7 cellular contexts compared by ENCODE assay signal in genomic region chr1:155893389-155894142, GRCh38. TPM values are rescaled to one million over a fixed set of nuclear protein-coding genes. Genes with fewer than 3 reads are reported as not detected.
DNase-seq lines count a peak whose midpoint lies in the region; ATAC-seq, FAIRE-seq and TF ChIP-seq lines count a peak whose summit lies in the region.
"Had no signal": no experiment of that assay in that cellular context is flagged by ENCODE, and none has a peak within 500 bp of the region (broad histone marks: within the 10 kb centered on the region; RNA-seq: fewer than 3 reads in every experiment).

No MANE protein-coding gene starts in this region.

- intact Hi-C loops in activated CD4-positive, alpha-beta T cell treated with anti-CD3 and anti-CD28 coated beads for 36 hours (cut with DNase I, micrococcal nuclease) = no loop called here
- intact Hi-C loops in endothelial cell of umbilical vein (cut with micrococcal nuclease) (loop anchor here (1.0 kb wide), 1 partner anchor 33 kb away; no protein-coding TSS in a partner anchor), spleen (cut with DNase I; ENCODE audit: low total_unique reads) (no loop called here)

- H3K36me3 ChIP-seq in endothelial cell of umbilical vein (ENCODE audit: control insufficient read depth in 2 of 2, extremely low read depth in 1 of 2, insufficient read depth in 2 of 2, low read length in 2 of 2) (peaks cover 0 to 6% of the 10 kb centered on the region in 2 experiments), spleen (peaks cover 0 to 35% (median 22%) of the 10 kb centered on the region in 6 donors)

- no peaks in the 10 kb centered on the region for H3K9me3 Mint-ChIP-seq in activated CD4-positive, alpha-beta T cell treated with anti-CD3 and anti-CD28 coated beads for 36 hours (ENCODE audit: low read depth)

- H3K9me3 ChIP-seq in endothelial cell of umbilical vein (replicated peaks; ENCODE audit: control insufficient read depth, insufficient read depth, low read length) = no peaks in the 10 kb centered on the region
- no peaks in the 10 kb centered on the region for H3K9me3 ChIP-seq in spleen
- H3K9me3 ChIP-seq: BLaER1 had no signal

- H3K4me1 Mint-ChIP-seq in activated CD4-positive, alpha-beta T cell treated with anti-CD3 and anti-CD28 coated beads for 36 hours = peaks cover 18% of the 10 kb centered on the region

- H3K27ac ChIP-seq in endothelial cell of umbilical vein (ENCODE audit: insufficient read depth, low read depth, low read length) (peak overlapping the region; percentile 100), spleen (peak overlapping the region in 7 of 8 donors; percentile 67 to 79 (median 72))
- H3K27ac ChIP-seq: BLaER1 had no signal

- DNase-seq in activated CD4-positive, alpha-beta T cell treated with anti-CD3 and anti-CD28 coated beads for 36 hours = peak; percentile 40
- DNase-seq in activated CD4-positive, alpha-beta T cell treated with anti-CD3 and anti-CD28 coated beads, Interleukin-2, amount 50 U/mL, for 48 hours = no peak
- DNase-seq in endothelial cell of umbilical vein (ENCODE audit: low read depth, low spot score) (peak; percentile 93), spleen (no peak)

- peak; percentile 98 for ATAC-seq in activated CD4-positive, alpha-beta T cell treated with anti-CD3 and anti-CD28 coated beads for 36 hours
- ATAC-seq in GM21515 (IDR thresholded peaks at IDR 0.05; ENCODE audit: unreplicated experiment) = no peak
- ATAC-seq in HG03354 (IDR thresholded peaks at IDR 0.05; ENCODE audit: poor library complexity, severe bottlenecking, unreplicated experiment) = no peak

- no peaks in the 10 kb centered on the region for H3K79me2 ChIP-seq in endothelial cell of umbilical vein (ENCODE audit: control insufficient read depth, insufficient read depth, low read length)

- TF ChIP-seq CTCF in endothelial cell of umbilical vein (IDR thresholded peaks at IDR 0.05; ENCODE audit: extremely low read depth in 1 of 2, insufficient read depth in 1 of 2, low read depth in 1 of 2, low read length in 2 of 2) = no peak
- no peak for TF ChIP-seq CTCF in spleen (IDR thresholded peaks at IDR 0.05 in 8 of 11, conservative IDR thresholded peaks at IDR 0.05 in 3 of 11)

- no peak for TF ChIP-seq POLR2A in endothelial cell of umbilical vein (IDR thresholded peaks at IDR 0.05; ENCODE audit: low read depth, low read length)
- TF ChIP-seq POLR2A in spleen (IDR thresholded peaks at IDR 0.05) = no peak

- H3K4me1 ChIP-seq in endothelial cell of umbilical vein (ENCODE audit: control insufficient read depth, extremely low read depth, insufficient read depth, low read length) (peaks cover 40% of the 10 kb centered on the region), spleen (peaks cover 0 to 20% (median 14%) of the 10 kb centered on the region in 6 donors)

- H3K4me2 ChIP-seq in endothelial cell of umbilical vein (ENCODE audit: insufficient read depth, low read length) = peak overlapping the region; percentile 97
- H3K4me2 ChIP-seq: BLaER1 had no signal

- POLR2A ChIA-PET in activated CD4-positive, alpha-beta T cell treated with anti-CD3 and anti-CD28 coated beads for 36 hours (lab: Charles Lee) = interaction anchor here (0.5 to 0.8 kb wide), 4 partner anchors 11 to 47 kb away, joined by 5 to 11 read pairs (median 7); partner anchors contain the start of gene SYT11
- POLR2A ChIA-PET in endothelial cell of umbilical vein (lab: Charles Lee) = interaction anchor here (0.6 to 2.1 kb wide), 5 partner anchors 16 to 114 kb away, joined by 3 to 14 read pairs (median 5); partner anchors contain the start of genes GON4L and SYT11

- FAIRE-seq in endothelial cell of umbilical vein (lab: Jason Lieb, UNC) = peak; percentile 100

- peak overlapping the region in 2 of 3 experiments; percentile 16 to 49 for H3K4me3 ChIP-seq in endothelial cell of umbilical vein (replicated peaks in 1 of 3; ENCODE audit: insufficient read depth in 1 of 3, low read depth in 1 of 3, low read length in 3 of 3)
- H3K4me3 ChIP-seq in spleen = no peak overlapping the region
- H3K4me3 ChIP-seq: BLaER1 had no signal

- H2AFZ ChIP-seq in endothelial cell of umbilical vein (ENCODE audit: low read depth, low read length) = no peak overlapping the region

- H4K20me1 ChIP-seq in endothelial cell of umbilical vein (replicated peaks; ENCODE audit: control insufficient read depth, extremely low read depth, insufficient read depth, low read length) = no peaks in the 10 kb centered on the region
- H4K20me1 ChIP-seq: BLaER1 had no signal

- CTCF ChIA-PET in activated CD4-positive, alpha-beta T cell treated with anti-CD3 and anti-CD28 coated beads for 36 hours (lab: Charles Lee) = interaction anchor here (0.6 to 1.8 kb wide), 9 partner anchors 9 to 487 kb away, joined by 3 to 8 read pairs (median 3); no protein-coding TSS in a partner anchor
- CTCF ChIA-PET in endothelial cell of umbilical vein (lab: Charles Lee) = interaction anchor here (0.5 to 1.9 kb wide), 12 partner anchors 9 to 826 kb away, joined by 3 to 6 read pairs (median 3); partner anchors contain the start of gene GON4L

- peaks cover 11% of the 10 kb centered on the region for H3K36me3 Mint-ChIP-seq in activated CD4-positive, alpha-beta T cell treated with anti-CD3 and anti-CD28 coated beads for 36 hours (ENCODE audit: low read depth)

- WGBS in spleen, 5 donors = 56 to 73% (median 59%) methylated on average over 10 of the region's 10 CpGs

- TSS peak; percentile 94 for BruUV-seq in endothelial cell of umbilical vein (replicated peaks; lab: Mats Ljungman, UMichigan)

- H3K27me3 ChIP-seq in endothelial cell of umbilical vein (ENCODE audit: control insufficient read depth in 2 of 2, insufficient read depth in 2 of 2, low read length in 2 of 2) = no peaks in the 10 kb centered on the region
- H3K27me3 ChIP-seq in spleen (replicated peaks in 1 of 7) = no peaks in the 10 kb centered on the region
- H3K27me3 ChIP-seq: BLaER1 had no signal

- H3K9ac ChIP-seq in endothelial cell of umbilical vein (replicated peaks; ENCODE audit: extremely low read depth, insufficient read depth, low read length) = peak overlapping the region; percentile 97
- H3K9ac ChIP-seq: BLaER1 had no signal

- peak overlapping the region; percentile 72 for H3K27ac Mint-ChIP-seq in activated CD4-positive, alpha-beta T cell treated with anti-CD3 and anti-CD28 coated beads for 36 hours

- no peaks in the 10 kb centered on the region for H3K9me1 ChIP-seq in endothelial cell of umbilical vein (replicated peaks; ENCODE audit: control insufficient read depth, extremely low read depth, insufficient read depth, low read length)

- H3K27me3 Mint-ChIP-seq in activated CD4-positive, alpha-beta T cell treated with anti-CD3 and anti-CD28 coated beads for 36 hours = no peaks in the 10 kb centered on the region

- no peak overlapping the region for H3K4me3 Mint-ChIP-seq in activated CD4-positive, alpha-beta T cell treated with anti-CD3 and anti-CD28 coated beads for 36 hours

- dilution Hi-C loops in endothelial cell of umbilical vein (cut with MboI; ENCODE audit: extremely low pct_ligation_motif_present, low sequenced_read_pairs) = no loop called here

RNA-seq across cellular contexts. Expression of gene RIT1, which starts 17.6 kb away (rescaled TPM):
- total RNA-seq in activated CD4-positive, alpha-beta T cell treated with anti-CD3 and anti-CD28 coated beads for 36 hours = 10 to 100 TPM; 20.3 to 23.0 TPM
- total RNA-seq in endothelial cell of umbilical vein (46.4 and 47.8 TPM in 2 replicates), spleen (10 to 100 TPM; 48.1 to 66.2 (median 52.6) TPM)
- polyA plus RNA-seq in endothelial cell of umbilical vein (52.0 and 65.5 TPM in 2 replicates), spleen (10 to 100 TPM in 2 of 3 donors, 1 to 10 TPM in 1; 9.0 to 16.3 (median 10.2) TPM)
- 56.2 and 62.6 TPM in 2 replicates for polyA plus RNA-seq in endothelial cell of umbilical vein (2011; cell fraction: cytosol; rRNA removed)
- 41.7 and 45.6 TPM in 2 replicates for polyA plus RNA-seq in endothelial cell of umbilical vein (2011; cell fraction: nucleus; rRNA removed)
- 36.1 and 37.2 TPM in 2 replicates for polyA plus RNA-seq in endothelial cell of umbilical vein (2012)
- polyA minus RNA-seq in endothelial cell of umbilical vein = 79.4 and 130 TPM in 2 replicates
- 15.1 TPM for polyA minus RNA-seq in endothelial cell of umbilical vein (2011; cell fraction: cytosol; rRNA and poly(A)+ RNA removed)
- polyA minus RNA-seq in endothelial cell of umbilical vein (2011; cell fraction: nucleus; rRNA and poly(A)+ RNA removed) = 21.7 and 35.0 TPM in 2 replicates

RNA-seq across cellular contexts. Expression of gene SYT11, which starts 34.2 kb away (rescaled TPM):
- total RNA-seq in activated CD4-positive, alpha-beta T cell treated with anti-CD3 and anti-CD28 coated beads for 36 hours = 10 to 100 TPM; 14.3 to 14.8 TPM
- total RNA-seq in endothelial cell of umbilical vein (33.7 and 36.5 TPM in 2 replicates), spleen (10 to 100 TPM; 10.2 to 22.1 (median 13.7) TPM)
- polyA plus RNA-seq in endothelial cell of umbilical vein (27.6 and 28.2 TPM in 2 replicates), spleen (1 to 10 TPM; 1.1 to 2.9 (median 1.8) TPM)
- 24.2 and 26.2 TPM in 2 replicates for polyA plus RNA-seq in endothelial cell of umbilical vein (2011; cell fraction: cytosol; rRNA removed)
- 18.3 and 18.5 TPM in 2 replicates for polyA plus RNA-seq in endothelial cell of umbilical vein (2011; cell fraction: nucleus; rRNA removed)
- 28.6 and 33.6 TPM in 2 replicates for polyA plus RNA-seq in endothelial cell of umbilical vein (2012)
- polyA minus RNA-seq in endothelial cell of umbilical vein = 71.3 and 78.1 TPM in 2 replicates
- 0.20 TPM for polyA minus RNA-seq in endothelial cell of umbilical vein (2011; cell fraction: cytosol; rRNA and poly(A)+ RNA removed)
- 16.8 and 20.6 TPM in 2 replicates for polyA minus RNA-seq in endothelial cell of umbilical vein (2011; cell fraction: nucleus; rRNA and poly(A)+ RNA removed)

RNA-seq across cellular contexts. Expression of gene GON4L, which starts 36.6 kb away (rescaled TPM):
- total RNA-seq in activated CD4-positive, alpha-beta T cell treated with anti-CD3 and anti-CD28 coated beads for 36 hours = 10 to 100 TPM; 44.2 to 48.8 TPM
- total RNA-seq in endothelial cell of umbilical vein (58.7 and 60.4 TPM in 2 replicates), spleen (100 to 1,000 TPM in 1 of 7 donors, 10 to 100 TPM in 6; 56.6 to 103 (median 70.2) TPM)
- polyA plus RNA-seq in endothelial cell of umbilical vein (29.5 and 30.5 TPM in 2 replicates), spleen (10 to 100 TPM; 12.3 to 27.1 (median 22.3) TPM)
- 17.6 and 17.9 TPM in 2 replicates for polyA plus RNA-seq in endothelial cell of umbilical vein (2011; cell fraction: cytosol; rRNA removed)
- polyA plus RNA-seq in endothelial cell of umbilical vein (2011; cell fraction: nucleus; rRNA removed) = 97.5 and 98.8 TPM in 2 replicates
- polyA plus RNA-seq in endothelial cell of umbilical vein (2012) = 20.2 and 26.1 TPM in 2 replicates
- polyA minus RNA-seq in endothelial cell of umbilical vein = 66.2 and 73.9 TPM in 2 replicates
- 17.1 TPM for polyA minus RNA-seq in endothelial cell of umbilical vein (2011; cell fraction: cytosol; rRNA and poly(A)+ RNA removed)
- 52.2 and 83.8 TPM in 2 replicates for polyA minus RNA-seq in endothelial cell of umbilical vein (2011; cell fraction: nucleus; rRNA and poly(A)+ RNA removed)

RNA-seq across cellular contexts. Expression of gene KHDC4, which starts 40.6 kb away (rescaled TPM):
- total RNA-seq in activated CD4-positive, alpha-beta T cell treated with anti-CD3 and anti-CD28 coated beads for 36 hours = 10 to 100 TPM; 68.7 to 97.5 TPM
- 54.1 and 55.6 TPM in 2 replicates for total RNA-seq in endothelial cell of umbilical vein
- polyA plus RNA-seq in endothelial cell of umbilical vein = 47.9 and 48.6 TPM in 2 replicates
- 22.4 and 25.5 TPM in 2 replicates for polyA plus RNA-seq in endothelial cell of umbilical vein (2011; cell fraction: cytosol; rRNA removed)
- 123 and 207 TPM in 2 replicates for polyA plus RNA-seq in endothelial cell of umbilical vein (2011; cell fraction: nucleus; rRNA removed)
- 19.8 and 29.0 TPM in 2 replicates for polyA plus RNA-seq in endothelial cell of umbilical vein (2012)
- 75.4 and 81.4 TPM in 2 replicates for polyA minus RNA-seq in endothelial cell of umbilical vein
- polyA minus RNA-seq in endothelial cell of umbilical vein (2011; cell fraction: cytosol; rRNA and poly(A)+ RNA removed) = 50.2 TPM
- polyA minus RNA-seq in endothelial cell of umbilical vein (2011; cell fraction: nucleus; rRNA and poly(A)+ RNA removed) = 68.0 and 96.9 TPM in 2 replicates
- 10 to 100 TPM; 43.2 to 70.5 (median 59.3) TPM for total RNA-seq in spleen
- polyA plus RNA-seq in spleen = 10 to 100 TPM; 24.9 to 33.8 (median 29.3) TPM

RNA-seq across cellular contexts. Expression of gene RXFP4, which starts 47.9 kb away (rescaled TPM):
- not detected for total RNA-seq in activated CD4-positive, alpha-beta T cell treated with anti-CD3 and anti-CD28 coated beads for 36 hours
- total RNA-seq in endothelial cell of umbilical vein (not detected in 2 replicates), spleen (under 1 TPM in 1 of 7 donors, not detected in 6; 0.88 TPM)
- polyA plus RNA-seq in endothelial cell of umbilical vein (not detected in 2 replicates), spleen (under 1 TPM in 1 of 3 donors, not detected in 2; 0.06 TPM)
- polyA plus RNA-seq in endothelial cell of umbilical vein (2011; cell fraction: cytosol; rRNA removed) = not detected in 2 replicates
- polyA plus RNA-seq in endothelial cell of umbilical vein (2011; cell fraction: nucleus; rRNA removed) = not detected in 2 replicates
- not detected in 2 replicates for polyA plus RNA-seq in endothelial cell of umbilical vein (2012)
- not detected in 2 replicates for polyA minus RNA-seq in endothelial cell of umbilical vein
- not detected for polyA minus RNA-seq in endothelial cell of umbilical vein (2011; cell fraction: cytosol; rRNA and poly(A)+ RNA removed)
- 0.34 TPM in 1 of 2 replicates, not detected in the other for polyA minus RNA-seq in endothelial cell of umbilical vein (2011; cell fraction: nucleus; rRNA and poly(A)+ RNA removed)

Comparison
In these comparisons a context has a peak if more than half of its experiments do, and no peak if none do; other contexts are left out.
1. DNase-seq: peak in activated CD4-positive, alpha-beta T cell treated with anti-CD3 and anti-CD28 coated beads for 36 hours (single experiment) and endothelial cell of umbilical vein (single experiment); none in activated CD4-positive, alpha-beta T cell treated with anti-CD3 and anti-CD28 coated beads, Interleukin-2, amount 50 U/mL, for 48 hours (0 of 2) and spleen (single experiment).
2. H3K4me3 ChIP-seq: peak in endothelial cell of umbilical vein (2 of 3); none in spleen (0 of 8).